In the genomic region with DNA sequence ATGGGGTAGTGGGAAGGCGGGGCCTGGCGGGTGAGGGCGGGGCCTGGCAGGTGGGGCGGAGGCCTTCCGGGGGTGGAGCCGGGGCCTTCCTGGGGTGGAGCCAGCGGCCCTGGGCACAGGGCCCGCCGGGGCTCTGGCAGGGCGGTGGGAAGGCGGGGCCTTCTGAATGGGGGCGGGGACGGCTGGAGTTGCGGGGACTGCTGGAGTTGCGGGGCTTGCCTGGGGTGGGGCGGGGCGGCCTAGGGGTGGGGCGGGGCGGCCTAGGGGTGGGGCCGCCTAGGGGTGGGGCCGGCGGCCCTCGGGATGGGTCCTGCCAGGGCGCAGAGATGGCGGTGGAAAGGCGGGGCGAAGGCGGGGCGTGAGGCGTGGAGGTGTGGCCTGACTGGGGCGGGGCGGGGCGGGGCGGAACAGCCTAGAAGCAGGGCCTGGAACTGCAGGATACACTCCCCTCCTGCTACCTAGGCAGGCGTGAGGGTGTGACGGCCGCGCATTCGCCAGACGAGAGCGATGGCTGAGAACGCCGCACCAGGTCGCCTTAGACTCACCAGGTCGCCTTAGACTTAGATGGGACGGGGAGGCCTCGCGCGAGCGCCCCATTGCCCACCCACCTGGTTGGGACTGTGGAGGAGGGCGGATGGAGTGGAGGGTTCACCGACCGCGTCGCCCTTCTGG, we compare ENCODE assay signal across 1 cellular context.
TF ChIP-seq lines count a peak whose summit lies in the region.

No MANE protein-coding gene starts in this region.

TF ChIP-seq in K562, 482 proteins besides CTCF, POLR2A, EP300 and RAD21 (continued from another document and continues in another):
- TF ChIP-seq, protein P1, sequence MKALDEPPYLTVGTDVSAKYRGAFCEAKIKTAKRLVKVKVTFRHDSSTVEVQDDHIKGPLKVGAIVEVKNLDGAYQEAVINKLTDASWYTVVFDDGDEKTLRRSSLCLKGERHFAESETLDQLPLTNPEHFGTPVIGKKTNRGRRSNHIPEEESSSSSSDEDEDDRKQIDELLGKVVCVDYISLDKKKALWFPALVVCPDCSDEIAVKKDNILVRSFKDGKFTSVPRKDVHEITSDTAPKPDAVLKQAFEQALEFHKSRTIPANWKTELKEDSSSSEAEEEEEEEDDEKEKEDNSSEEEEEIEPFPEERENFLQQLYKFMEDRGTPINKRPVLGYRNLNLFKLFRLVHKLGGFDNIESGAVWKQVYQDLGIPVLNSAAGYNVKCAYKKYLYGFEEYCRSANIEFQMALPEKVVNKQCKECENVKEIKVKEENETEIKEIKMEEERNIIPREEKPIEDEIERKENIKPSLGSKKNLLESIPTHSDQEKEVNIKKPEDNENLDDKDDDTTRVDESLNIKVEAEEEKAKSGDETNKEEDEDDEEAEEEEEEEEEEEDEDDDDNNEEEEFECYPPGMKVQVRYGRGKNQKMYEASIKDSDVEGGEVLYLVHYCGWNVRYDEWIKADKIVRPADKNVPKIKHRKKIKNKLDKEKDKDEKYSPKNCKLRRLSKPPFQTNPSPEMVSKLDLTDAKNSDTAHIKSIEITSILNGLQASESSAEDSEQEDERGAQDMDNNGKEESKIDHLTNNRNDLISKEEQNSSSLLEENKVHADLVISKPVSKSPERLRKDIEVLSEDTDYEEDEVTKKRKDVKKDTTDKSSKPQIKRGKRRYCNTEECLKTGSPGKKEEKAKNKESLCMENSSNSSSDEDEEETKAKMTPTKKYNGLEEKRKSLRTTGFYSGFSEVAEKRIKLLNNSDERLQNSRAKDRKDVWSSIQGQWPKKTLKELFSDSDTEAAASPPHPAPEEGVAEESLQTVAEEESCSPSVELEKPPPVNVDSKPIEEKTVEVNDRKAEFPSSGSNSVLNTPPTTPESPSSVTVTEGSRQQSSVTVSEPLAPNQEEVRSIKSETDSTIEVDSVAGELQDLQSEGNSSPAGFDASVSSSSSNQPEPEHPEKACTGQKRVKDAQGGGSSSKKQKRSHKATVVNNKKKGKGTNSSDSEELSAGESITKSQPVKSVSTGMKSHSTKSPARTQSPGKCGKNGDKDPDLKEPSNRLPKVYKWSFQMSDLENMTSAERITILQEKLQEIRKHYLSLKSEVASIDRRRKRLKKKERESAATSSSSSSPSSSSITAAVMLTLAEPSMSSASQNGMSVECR (CRISPR knock-in tag; IDR thresholded peaks at IDR 0.05) = peak; percentile 59
- TF ChIP-seq HMGN3 (IDR thresholded peaks at IDR 0.05; ENCODE audit: borderline replicate concordance, extremely low read depth, insufficient read length, low read depth, low read length) = peak; percentile 55
- TF ChIP-seq ZNF143 (CRISPR knock-in tag; IDR thresholded peaks at IDR 0.05) = 0 out of 2 replicates have a peak, but pooled peaks have one; percentile 41
- TF ChIP-seq MXD1 (CRISPR knock-in tag; IDR thresholded peaks at IDR 0.05; ENCODE audit: borderline replicate concordance, poor library complexity, severe bottlenecking) = no peak
- no peak for TF ChIP-seq CBFA2T2 (conservative IDR thresholded peaks at IDR 0.05)
- no peak for TF ChIP-seq ELF2 (CRISPR knock-in tag; IDR thresholded peaks at IDR 0.05)
- TF ChIP-seq CTBP1 (IDR thresholded peaks at IDR 0.05; ENCODE audit: borderline replicate concordance) = peak; percentile 52; the same call in 1 of the 2 replicates
- peak; percentile 60 to 64 for TF ChIP-seq NRF1 (conservative IDR thresholded peaks at IDR 0.05 in 1 of 2, IDR thresholded peaks at IDR 0.05 in 1 of 2)
- no peak for TF ChIP-seq DEAF1 (CRISPR knock-in tag; IDR thresholded peaks at IDR 0.05)
- TF ChIP-seq PHB (CRISPR knock-in tag; IDR thresholded peaks at IDR 0.05) = no peak
- TF ChIP-seq GTF3C2 (IDR thresholded peaks at IDR 0.05; ENCODE audit: borderline replicate concordance, extremely low read depth, insufficient read length) = no peak
- TF ChIP-seq SFPQ (IDR thresholded peaks at IDR 0.05; ENCODE audit: low read depth, low read length) = no peak
- no peak for TF ChIP-seq ZNF551 (CRISPR knock-in tag; IDR thresholded peaks at IDR 0.05)
- TF ChIP-seq IRF1 (CRISPR knock-in tag; IDR thresholded peaks at IDR 0.05; ENCODE audit: borderline replicate concordance) = no peak
- peak; percentile 58; the same call in 1 of the 2 replicates for TF ChIP-seq PHF8 (IDR thresholded peaks at IDR 0.05; ENCODE audit: borderline replicate concordance, low read length)
- TF ChIP-seq THRB (CRISPR knock-in tag; conservative IDR thresholded peaks at IDR 0.05) = no peak
- no peak for TF ChIP-seq ZFP30 (CRISPR knock-in tag; IDR thresholded peaks at IDR 0.05; ENCODE audit: borderline replicate concordance)
- no peak; the same call in 1 of the 2 replicates for TF ChIP-seq ZBTB7A (IDR thresholded peaks at IDR 0.05; ENCODE audit: borderline replicate concordance, control insufficient read depth, low read depth, low read length)
- TF ChIP-seq HDAC6 (IDR thresholded peaks at IDR 0.05; ENCODE audit: low read depth, low read length) = no peak
- TF ChIP-seq MCM3 (IDR thresholded peaks at IDR 0.05) = no peak
- TF ChIP-seq SUPT5H (IDR thresholded peaks at IDR 0.05) = peak; percentile 76
- no peak for TF ChIP-seq NFIX (CRISPR knock-in tag; IDR thresholded peaks at IDR 0.05; ENCODE audit: low read depth)
- TF ChIP-seq MIER1 (IDR thresholded peaks at IDR 0.05; ENCODE audit: low read depth) = no peak
- TF ChIP-seq NR2C1 (IDR thresholded peaks at IDR 0.05) = no peak
- TF ChIP-seq NR2C1 (tag; IDR thresholded peaks at IDR 0.05) = no peak
- TF ChIP-seq ADNP (tag; IDR thresholded peaks at IDR 0.05) = no peak
- TF ChIP-seq L3MBTL2 (IDR thresholded peaks at IDR 0.05) = peak; percentile 79
- TF ChIP-seq ZNF780A (CRISPR knock-in tag; IDR thresholded peaks at IDR 0.05) = no peak
- TF ChIP-seq ZFX (CRISPR knock-in tag; IDR thresholded peaks at IDR 0.05) = peak; percentile 72
- no peak for TF ChIP-seq GABPA (tag; conservative IDR thresholded peaks at IDR 0.05; ENCODE audit: low read depth)
- no peak for TF ChIP-seq KLF13 (tag; IDR thresholded peaks at IDR 0.05; ENCODE audit: borderline replicate concordance, low read depth)
- TF ChIP-seq ZNF778 (CRISPR knock-in tag; IDR thresholded peaks at IDR 0.05) = no peak
- TF ChIP-seq, protein P2, sequence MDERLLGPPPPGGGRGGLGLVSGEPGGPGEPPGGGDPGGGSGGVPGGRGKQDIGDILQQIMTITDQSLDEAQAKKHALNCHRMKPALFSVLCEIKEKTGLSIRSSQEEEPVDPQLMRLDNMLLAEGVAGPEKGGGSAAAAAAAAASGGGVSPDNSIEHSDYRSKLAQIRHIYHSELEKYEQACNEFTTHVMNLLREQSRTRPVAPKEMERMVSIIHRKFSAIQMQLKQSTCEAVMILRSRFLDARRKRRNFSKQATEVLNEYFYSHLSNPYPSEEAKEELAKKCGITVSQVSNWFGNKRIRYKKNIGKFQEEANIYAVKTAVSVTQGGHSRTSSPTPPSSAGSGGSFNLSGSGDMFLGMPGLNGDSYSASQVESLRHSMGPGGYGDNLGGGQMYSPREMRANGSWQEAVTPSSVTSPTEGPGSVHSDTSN (CRISPR knock-in tag; IDR thresholded peaks at IDR 0.05; ENCODE audit: low read depth) = no peak
- TF ChIP-seq, protein P2 (tag; conservative IDR thresholded peaks at IDR 0.05; ENCODE audit: low read depth) = no peak
- TF ChIP-seq PRMT5 (CRISPR knock-in tag; IDR thresholded peaks at IDR 0.05) = no peak
- TF ChIP-seq, protein P3, sequence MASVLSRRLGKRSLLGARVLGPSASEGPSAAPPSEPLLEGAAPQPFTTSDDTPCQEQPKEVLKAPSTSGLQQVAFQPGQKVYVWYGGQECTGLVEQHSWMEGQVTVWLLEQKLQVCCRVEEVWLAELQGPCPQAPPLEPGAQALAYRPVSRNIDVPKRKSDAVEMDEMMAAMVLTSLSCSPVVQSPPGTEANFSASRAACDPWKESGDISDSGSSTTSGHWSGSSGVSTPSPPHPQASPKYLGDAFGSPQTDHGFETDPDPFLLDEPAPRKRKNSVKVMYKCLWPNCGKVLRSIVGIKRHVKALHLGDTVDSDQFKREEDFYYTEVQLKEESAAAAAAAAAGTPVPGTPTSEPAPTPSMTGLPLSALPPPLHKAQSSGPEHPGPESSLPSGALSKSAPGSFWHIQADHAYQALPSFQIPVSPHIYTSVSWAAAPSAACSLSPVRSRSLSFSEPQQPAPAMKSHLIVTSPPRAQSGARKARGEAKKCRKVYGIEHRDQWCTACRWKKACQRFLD (CRISPR knock-in tag; IDR thresholded peaks at IDR 0.05) = no peak
- no peak for TF ChIP-seq SMC3 (conservative IDR thresholded peaks at IDR 0.05; ENCODE audit: insufficient read depth, low read depth, low read length)
- TF ChIP-seq KLF1 (tag; IDR thresholded peaks at IDR 0.05) = no peak
- no peak for TF ChIP-seq CREB1 (IDR thresholded peaks at IDR 0.05)
- TF ChIP-seq CREB1 (CRISPR knock-in tag; IDR thresholded peaks at IDR 0.05) = no peak
- TF ChIP-seq GABPB1 (CRISPR knock-in tag; IDR thresholded peaks at IDR 0.05) = peak; percentile 26; the same call in 1 of the 2 replicates
- no peak for TF ChIP-seq ERF (CRISPR knock-in tag; IDR thresholded peaks at IDR 0.05)
- no peak for TF ChIP-seq ZNF586 (CRISPR knock-in tag; conservative IDR thresholded peaks at IDR 0.05)
- no peak for TF ChIP-seq XRCC4 (IDR thresholded peaks at IDR 0.05; ENCODE audit: extremely low read depth, insufficient read depth, insufficient read length)
- no peak for TF ChIP-seq ZNF124 (CRISPR knock-in tag; IDR thresholded peaks at IDR 0.05)
